In the genomic region with DNA sequence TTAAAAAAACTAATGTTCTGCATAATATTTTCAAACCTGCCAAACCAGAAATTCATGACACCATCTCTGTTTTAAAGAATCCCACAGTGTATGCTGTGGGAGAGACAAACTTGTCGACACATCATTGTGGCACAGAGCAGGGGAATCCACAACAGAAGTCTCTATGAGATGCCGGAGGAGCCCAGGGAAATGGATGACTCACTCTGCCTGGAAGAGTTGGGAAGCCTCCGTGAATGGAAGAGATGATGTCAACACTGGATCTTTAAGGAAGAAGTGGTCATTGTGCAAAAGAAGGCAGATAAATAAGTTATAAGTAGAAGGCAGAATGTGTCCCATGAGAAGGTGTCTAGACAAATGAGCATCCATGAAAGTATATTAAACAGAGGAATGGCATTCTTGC, we compare ENCODE assay signal across 18 cellular contexts.
DNase-seq lines count a peak whose midpoint lies in the region; ATAC-seq and TF ChIP-seq lines count a peak whose summit lies in the region.
"Had no signal": no experiment of that assay in that cellular context is flagged by ENCODE, and none has a peak within 500 bp of the region (broad histone marks: within the 10 kb centered on the region; RNA-seq: fewer than 3 reads in every experiment).

No MANE protein-coding gene starts in this region.

- no peaks in the 10 kb centered on the region for H3F3A ChIP-seq in smooth muscle cell (ENCODE audit: low read depth)

- H3K9me3 Mint-ChIP-seq in activated naive CD8-positive, alpha-beta T cell treated with anti-CD3 and anti-CD28 coated beads for 36 hours: peaks cover 9% of the 10 kb centered on the region

- no peaks in the 10 kb centered on the region for H3K9me3 ChIP-seq in right atrium auricular region
- H3K9me3 ChIP-seq in smooth muscle cell (replicated peaks; ENCODE audit: low read depth): no peaks in the 10 kb centered on the region
- H3K9me3 ChIP-seq: psoas muscle had no signal

- no peak overlapping the region for H3K27ac Mint-ChIP-seq in activated naive CD8-positive, alpha-beta T cell treated with anti-CD3 and anti-CD28 coated beads for 36 hours
- H3K27ac Mint-ChIP-seq: activated B cell treated with CpG ODN at 0.5 μM for 24 hours; activated CD4-positive, alpha-beta memory T cell treated with anti-CD3 and anti-CD28 coated beads, Interleukin-2, amount 10 ng/mL, durations not matched to agents 7 days and 5 days; IgD-negative memory B cell had no signal

- H3K36me3 Mint-ChIP-seq in activated naive CD8-positive, alpha-beta T cell treated with anti-CD3 and anti-CD28 coated beads for 36 hours: no peaks in the 10 kb centered on the region

- TF ChIP-seq CTCF in cardiac fibroblast (IDR thresholded peaks at IDR 0.05; ENCODE audit: low read depth, low read length) (no peak), right atrium auricular region (IDR thresholded peaks at IDR 0.05) (no peak), smooth muscle cell (IDR thresholded peaks at IDR 0.05; ENCODE audit: borderline replicate concordance, insufficient read depth, poor library complexity, severe bottlenecking) (no peak)

- ATAC-seq in GM18519 (IDR thresholded peaks at IDR 0.05; ENCODE audit: low FRiP score, unreplicated experiment) (no peak), GM21423 (IDR thresholded peaks at IDR 0.05; ENCODE audit: unreplicated experiment) (no peak)
- ATAC-seq: psoas muscle had no signal

- no peak overlapping the region for H3K4me2 ChIP-seq in smooth muscle cell

- H4K20me1 ChIP-seq in smooth muscle cell (ENCODE audit: low read depth): no peaks in the 10 kb centered on the region

- DNase-seq in RKO (ENCODE audit: low spot score) (peak; percentile 15), cardiac fibroblast (ENCODE audit: low read depth in 2 of 2) (peak; percentile 0 to 5), right atrium auricular region (ENCODE audit: low spot score) (peak; percentile 64), smooth muscle cell (lab: John Stamatoyannopoulos, UW; ENCODE audit: unreplicated experiment) (no peak), HUDEP-2 (lab: John Stamatoyannopoulos, UW; ENCODE audit: unreplicated experiment in 76 of 76) (no peak)
- no peak for DNase-seq in activated naive CD8-positive, alpha-beta T cell treated with anti-CD3 and anti-CD28 coated beads for 36 hours
- DNase-seq: activated B cell treated with CpG ODN at 0.5 μM for 24 hours; activated CD4-positive, alpha-beta memory T cell treated with anti-CD3 and anti-CD28 coated beads, Interleukin-2, amount 10 ng/mL, durations not matched to agents 7 days and 5 days; activated gamma-delta T cell; activated T-cell treated with anti-CD3 and anti-CD28 coated beads for 4 hours; DMS79 treated with DMSO at 0.1 percent for 48 hours; NCI-H146; NCI-H2171 treated with DMSO at 0.1 percent for 48 hours; SIG-M5 had no signal

- H3K36me3 ChIP-seq in right atrium auricular region: no peaks in the 10 kb centered on the region
- H3K36me3 ChIP-seq in smooth muscle cell (ENCODE audit: low read depth): no peaks in the 10 kb centered on the region

- no peaks in the 10 kb centered on the region for H3K4me1 ChIP-seq in right atrium auricular region
- peaks cover 2% of the 10 kb centered on the region for H3K4me1 ChIP-seq in smooth muscle cell (ENCODE audit: low read depth)
- H3K4me1 ChIP-seq: psoas muscle had no signal

- H3K27me3 ChIP-seq in right atrium auricular region (no peaks in the 10 kb centered on the region), smooth muscle cell (ENCODE audit: low read depth) (no peaks in the 10 kb centered on the region)

- no peak overlapping the region for H2AFZ ChIP-seq in smooth muscle cell (ENCODE audit: low read depth)

- no peaks in the 10 kb centered on the region for H3K27me3 Mint-ChIP-seq in activated naive CD8-positive, alpha-beta T cell treated with anti-CD3 and anti-CD28 coated beads for 36 hours
- H3K27me3 Mint-ChIP-seq: activated B cell treated with CpG ODN at 0.5 μM for 24 hours; activated CD4-positive, alpha-beta memory T cell treated with anti-CD3 and anti-CD28 coated beads, Interleukin-2, amount 10 ng/mL, durations not matched to agents 7 days and 5 days; IgD-negative memory B cell had no signal

- no peak overlapping the region for H3K4me3 Mint-ChIP-seq in activated naive CD8-positive, alpha-beta T cell treated with anti-CD3 and anti-CD28 coated beads for 36 hours
- H3K4me3 Mint-ChIP-seq: activated B cell treated with CpG ODN at 0.5 μM for 24 hours; activated CD4-positive, alpha-beta memory T cell treated with anti-CD3 and anti-CD28 coated beads, Interleukin-2, amount 10 ng/mL, durations not matched to agents 7 days and 5 days; IgD-negative memory B cell had no signal

- no peaks in the 10 kb centered on the region for H3K79me2 ChIP-seq in smooth muscle cell (ENCODE audit: low read depth)

- H3K4me1 Mint-ChIP-seq in activated naive CD8-positive, alpha-beta T cell treated with anti-CD3 and anti-CD28 coated beads for 36 hours: no peaks in the 10 kb centered on the region
- H3K4me1 Mint-ChIP-seq: activated B cell treated with CpG ODN at 0.5 μM for 24 hours; activated CD4-positive, alpha-beta memory T cell treated with anti-CD3 and anti-CD28 coated beads, Interleukin-2, amount 10 ng/mL, durations not matched to agents 7 days and 5 days; IgD-negative memory B cell had no signal

- H3K4me3 ChIP-seq in cardiac fibroblast (replicated peaks in 1 of 2; ENCODE audit: low read depth in 2 of 2, low read length in 2 of 2): no peak overlapping the region
- no peak overlapping the region for H3K4me3 ChIP-seq in right atrium auricular region
- H3K4me3 ChIP-seq in smooth muscle cell: no peak overlapping the region
- H3K4me3 ChIP-seq: psoas muscle had no signal

- H3K27ac ChIP-seq in right atrium auricular region: no peak overlapping the region
- H3K27ac ChIP-seq in smooth muscle cell (ENCODE audit: low read depth): peak overlapping the region; percentile 16
- H3K27ac ChIP-seq: psoas muscle had no signal

- 2% methylated on average over 3 of the region's 3 CpGs for WGBS in smooth muscle cell (ENCODE audit: low lambda C conversion rate)

- no peak overlapping the region for H3K9ac ChIP-seq in smooth muscle cell (ENCODE audit: low read depth)

Comparison
In these comparisons a context has a peak if more than half of its experiments do, and no peak if none do; other contexts are left out.
1. DNase-seq: peak in RKO (single experiment), cardiac fibroblast (2 of 2) and right atrium auricular region (single experiment); none in smooth muscle cell (single experiment), activated naive CD8-positive, alpha-beta T cell treated with anti-CD3 and anti-CD28 coated beads for 36 hours (single experiment) and HUDEP-2 (0 of 76).